ENCODE assay signal across 24 cellular contexts in genomic region chr18:73164430-73164829, GRCh38.
"Had no signal": no experiment of that assay in that cellular context is flagged by ENCODE, and none has a peak within 500 bp of the region (broad histone marks: within the 10 kb centered on the region; RNA-seq: fewer than 3 reads in every experiment).

No MANE protein-coding gene starts in this region.

- H3K27me3 ChIP-seq: adrenal gland, MG63, Peyer's patch, SJCRH30 had no signal

- H3K4me1 ChIP-seq: adrenal gland, Peyer's patch, SJCRH30 had no signal

- H3K36me3 ChIP-seq: adrenal gland, MG63, Peyer's patch, SJCRH30 had no signal

- H3K9me3 ChIP-seq: MG63, SJCRH30 had no signal

- H3K27ac Mint-ChIP-seq: activated CD8-positive, alpha-beta T cell treated with anti-CD3 and anti-CD28 coated beads, Interleukin-2, amount 10 ng/mL, durations not matched to agents 7 days and 5 days; activated naive CD8-positive, alpha-beta T cell treated with anti-CD3 and anti-CD28 coated beads, Interleukin-2, amount 10 ng/mL, durations not matched to agents 7 days and 5 days; T-helper 2 cell treated with Interferon-gamma antibody and Interleukin-4, amounts not matched to agents 5 μg/mL and 100 μg/mL, for 36 hours had no signal

- H3K27ac ChIP-seq: adrenal gland, Peyer's patch, RWPE1, SJCRH30 had no signal

- H3K27me3 Mint-ChIP-seq: activated naive CD8-positive, alpha-beta T cell treated with anti-CD3 and anti-CD28 coated beads, Interleukin-2, amount 10 ng/mL, durations not matched to agents 7 days and 5 days had no signal

- ATAC-seq: activated CD4-positive, CD25-positive, alpha-beta regulatory T cell treated with anti-CD3 and anti-CD28 coated beads, Interleukin-2, amount 50 U/mL, for 24 hours; activated CD8-positive, alpha-beta T cell treated with anti-CD3 and anti-CD28 coated beads, Interleukin-2, amount 10 ng/mL, durations not matched to agents 7 days and 5 days; SK-N-SH treated with all-trans-retinoic acid at 6 μM for 48 hours had no signal

- H3K4me1 Mint-ChIP-seq: activated naive CD8-positive, alpha-beta T cell treated with anti-CD3 and anti-CD28 coated beads, Interleukin-2, amount 10 ng/mL, durations not matched to agents 7 days and 5 days had no signal

- H3K4me3 ChIP-seq: adrenal gland, MG63, Peyer's patch, SJCRH30 had no signal

- H3K36me3 Mint-ChIP-seq: activated naive CD8-positive, alpha-beta T cell treated with anti-CD3 and anti-CD28 coated beads, Interleukin-2, amount 10 ng/mL, durations not matched to agents 7 days and 5 days had no signal

- H3K4me3 Mint-ChIP-seq: activated CD8-positive, alpha-beta T cell treated with anti-CD3 and anti-CD28 coated beads, Interleukin-2, amount 10 ng/mL, durations not matched to agents 7 days and 5 days; activated naive CD8-positive, alpha-beta T cell treated with anti-CD3 and anti-CD28 coated beads, Interleukin-2, amount 10 ng/mL, durations not matched to agents 7 days and 5 days; T-helper 2 cell treated with Interferon-gamma antibody and Interleukin-4, amounts not matched to agents 5 μg/mL and 100 μg/mL, for 36 hours had no signal

- DNase-seq: activated CD4-positive, alpha-beta T cell treated with anti-CD3 and anti-CD28 coated beads for 48 hours; activated CD4-positive, alpha-beta T cell treated with anti-CD3 and anti-CD28 coated beads, Interleukin-2, amount 50 U/mL, for 4 hours; activated CD8-positive, alpha-beta memory T cell treated with anti-CD3 and anti-CD28 coated beads, Interleukin-2, amount 50 U/mL, for 48 hours; activated CD8-positive, alpha-beta T cell treated with anti-CD3 and anti-CD28 coated beads, Interleukin-2, amount 10 ng/mL, durations not matched to agents 7 days and 5 days; activated naive CD4-positive, alpha-beta T cell treated with anti-CD3 and anti-CD28 coated beads, Interleukin-2, amount 50 U/mL, for 16 hours; activated naive CD8-positive, alpha-beta T cell treated with anti-CD3 and anti-CD28 coated beads, Interleukin-2, amount 10 ng/mL, durations not matched to agents 7 days and 5 days; activated T-cell treated with anti-CD3 and anti-CD28 coated beads, Interleukin-2, amount 50 U/mL, for 1 hour; adrenal gland; anterior cingulate cortex; central memory CD4-positive, alpha-beta T cell; MG63; NCI-H1105; NCI-H1436; NCI-H187; NCI-H2081; NCI-H510A treated with DMSO at 0.1 percent for 48 hours; Peyer's patch; Right ventricle myocardium superior; SJCRH30; SW 1271 had no signal
